Comparison of ENCODE assay signal across 20 cellular contexts in the genomic region with DNA sequence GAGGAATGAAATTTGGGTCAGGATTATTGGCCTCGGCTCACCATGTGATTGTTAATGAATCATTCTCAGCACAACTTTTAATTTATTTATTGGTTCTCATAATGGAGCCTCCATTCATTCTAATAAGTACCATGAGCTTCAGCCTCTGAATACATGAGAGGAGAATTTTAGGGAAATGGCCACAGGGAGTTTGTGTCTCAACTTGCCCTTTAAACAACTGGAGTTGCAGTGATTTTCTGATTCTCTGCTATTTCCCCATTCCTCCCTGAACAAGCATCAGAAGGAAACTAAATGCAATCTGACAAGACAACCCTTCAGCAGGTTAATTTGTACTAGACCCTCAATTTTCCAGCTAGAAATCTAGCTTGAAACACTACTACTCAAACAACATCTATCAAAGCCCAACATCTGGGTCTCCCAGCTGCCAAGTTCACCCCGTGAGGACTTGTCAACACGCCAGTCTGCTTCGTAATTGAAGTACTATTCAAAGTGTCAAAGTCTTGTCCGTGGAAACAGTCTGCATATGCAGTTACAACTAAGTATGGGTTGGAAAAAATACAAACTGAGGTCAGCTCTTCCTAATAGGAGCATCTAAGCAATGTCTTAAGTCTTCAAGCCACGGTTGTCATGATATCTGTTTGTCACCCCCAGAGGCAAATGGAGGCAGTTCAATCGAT.
"Had no signal": no experiment of that assay in that cellular context is flagged by ENCODE, and none has a peak within 500 bp of the region (broad histone marks: within the 10 kb centered on the region; RNA-seq: fewer than 3 reads in every experiment).

No MANE protein-coding gene starts in this region.

- H3K36me3 ChIP-seq: lower lobe of right lung, neutrophil, SJSA1, tibial artery had no signal

- H3K4me3 Mint-ChIP-seq: activated B cell treated with CpG ODN at 0.5 μM for 24 hours; activated CD4-positive, alpha-beta T cell treated with anti-CD3 and anti-CD28 coated beads, Interleukin-2, amount 10 ng/mL, durations not matched to agents 7 days and 5 days; effector memory CD8-positive, alpha-beta T cell; immature natural killer cell; naive thymus-derived CD4-positive, alpha-beta T cell; stimulated activated naive B cell treated with anti-CD40 and anti-IgM and Interleukin-4, amounts not matched to agents 10 μg/mL and 1 μg/mL and 100 μg/mL, for 72 hours had no signal

- H3K4me3 ChIP-seq: lower lobe of right lung, SJSA1, tibial artery had no signal

- H3K27me3 ChIP-seq: neutrophil had no signal

- DNase-seq: activated B cell treated with CpG ODN at 0.5 μM for 24 hours; activated CD4-positive, alpha-beta T cell treated with anti-CD3 and anti-CD28 coated beads, Interleukin-2, amount 10 ng/mL, durations not matched to agents 7 days and 5 days; activated naive CD4-positive, alpha-beta T cell treated with Interleukin-2 at 50 U/mL for 16 hours; activated T-cell treated with anti-CD3 and anti-CD28 coated beads for 4 hours; dermis blood vessel endothelial cell; effector memory CD8-positive, alpha-beta T cell; erythroblast; foreskin melanocyte; immature natural killer cell; left cardiac atrium; lower lobe of right lung; naive thymus-derived CD4-positive, alpha-beta T cell; retina; stimulated activated CD4-positive, alpha-beta T cell treated with anti-CD3 and anti-CD28 coated beads, Interleukin-15, amount 100 ng/mL, for 24 hours; stimulated activated CD4-positive, alpha-beta T cell treated with anti-CD3 and anti-CD28 coated beads, Interleukin-4, amount 100 ng/mL, for 1 hour; stimulated activated naive B cell treated with anti-CD40 and anti-IgM and Interleukin-4, amounts not matched to agents 10 μg/mL and 1 μg/mL and 100 μg/mL, for 72 hours; tibial artery had no signal

- H2AFZ ChIP-seq: parathyroid adenoma had no signal

- H3K9ac ChIP-seq: parathyroid adenoma had no signal

- H3K79me2 ChIP-seq: parathyroid adenoma had no signal

- H3K27me3 Mint-ChIP-seq: activated B cell treated with CpG ODN at 0.5 μM for 24 hours; activated CD4-positive, alpha-beta T cell treated with anti-CD3 and anti-CD28 coated beads, Interleukin-2, amount 10 ng/mL, durations not matched to agents 7 days and 5 days; effector memory CD8-positive, alpha-beta T cell; stimulated activated naive B cell treated with anti-CD40 and anti-IgM and Interleukin-4, amounts not matched to agents 10 μg/mL and 1 μg/mL and 100 μg/mL, for 72 hours had no signal

- H3K36me3 Mint-ChIP-seq: immature natural killer cell; naive thymus-derived CD4-positive, alpha-beta T cell; stimulated activated naive B cell treated with anti-CD40 and anti-IgM and Interleukin-4, amounts not matched to agents 10 μg/mL and 1 μg/mL and 100 μg/mL, for 72 hours had no signal

- H3K4me1 ChIP-seq: lower lobe of right lung, parathyroid adenoma, SJSA1, tibial artery had no signal

- H3K4me1 Mint-ChIP-seq: activated B cell treated with CpG ODN at 0.5 μM for 24 hours; activated CD4-positive, alpha-beta T cell treated with anti-CD3 and anti-CD28 coated beads, Interleukin-2, amount 10 ng/mL, durations not matched to agents 7 days and 5 days; immature natural killer cell; naive thymus-derived CD4-positive, alpha-beta T cell; stimulated activated naive B cell treated with anti-CD40 and anti-IgM and Interleukin-4, amounts not matched to agents 10 μg/mL and 1 μg/mL and 100 μg/mL, for 72 hours had no signal

- H3K9me3 ChIP-seq: lower lobe of right lung, neutrophil, SJSA1, tibial artery had no signal

- H3K27ac ChIP-seq: lower lobe of right lung, neutrophil, parathyroid adenoma, SJSA1, tibial artery had no signal

- H3K27ac Mint-ChIP-seq: activated B cell treated with CpG ODN at 0.5 μM for 24 hours; activated CD4-positive, alpha-beta T cell treated with anti-CD3 and anti-CD28 coated beads, Interleukin-2, amount 10 ng/mL, durations not matched to agents 7 days and 5 days; effector memory CD8-positive, alpha-beta T cell; immature natural killer cell; naive thymus-derived CD4-positive, alpha-beta T cell; stimulated activated naive B cell treated with anti-CD40 and anti-IgM and Interleukin-4, amounts not matched to agents 10 μg/mL and 1 μg/mL and 100 μg/mL, for 72 hours had no signal

- H3K9me3 Mint-ChIP-seq: effector memory CD8-positive, alpha-beta T cell; stimulated activated naive B cell treated with anti-CD40 and anti-IgM and Interleukin-4, amounts not matched to agents 10 μg/mL and 1 μg/mL and 100 μg/mL, for 72 hours had no signal
